8 cellular contexts compared by ENCODE assay signal in the genomic region with DNA sequence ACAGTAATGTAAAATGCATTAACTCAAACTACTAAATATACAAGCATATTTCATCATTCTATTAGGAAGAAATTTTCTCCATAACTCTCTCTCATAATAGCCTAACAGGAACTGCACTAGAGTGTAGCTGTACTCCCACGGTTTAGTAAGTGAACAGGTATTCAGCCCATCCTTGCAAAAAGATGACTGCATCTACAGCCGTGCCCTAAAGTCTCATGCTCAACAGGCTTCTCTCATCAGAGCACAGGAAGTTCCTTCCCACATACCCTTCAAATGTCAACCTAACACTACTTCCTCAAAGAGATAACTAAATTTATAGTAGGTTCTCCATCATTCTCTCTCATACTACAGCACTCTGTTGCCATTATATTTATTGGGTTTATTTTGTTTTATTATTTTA.
DNase-seq lines count a peak whose midpoint lies in the region; TF ChIP-seq lines count a peak whose summit lies in the region.

No MANE protein-coding gene starts in this region.

- peaks cover 49% of the 10 kb centered on the region for H3K4me1 ChIP-seq in GM23248 (ENCODE audit: insufficient read depth)
- H3K4me1 ChIP-seq in tibial nerve: no peaks in the 10 kb centered on the region
- no peaks in the 10 kb centered on the region for H3K4me1 ChIP-seq in stomach

- H3K9ac ChIP-seq in GM23248: peak overlapping the region; percentile 34; the same call in 1 of the 2 replicates

- H3K36me3 ChIP-seq in GM23248 (ENCODE audit: low read depth) (peaks cover 11% of the 10 kb centered on the region; the same call in 1 of the 2 replicates), WERI-Rb-1 (no peaks in the 10 kb centered on the region), tibial nerve (peaks cover 0 to 30% (median 0%) of the 10 kb centered on the region in 3 donors), stomach (peaks cover 0 to 8% (median 4%) of the 10 kb centered on the region in 4 donors)

- no peak for TF ChIP-seq CTCF in fibroblast of pulmonary artery (IDR thresholded peaks at IDR 0.05; ENCODE audit: low read length, missing control alignments)
- TF ChIP-seq CTCF in WERI-Rb-1 (IDR thresholded peaks at IDR 0.05; ENCODE audit: low read depth, low read length): no peak
- TF ChIP-seq CTCF in tibial nerve (IDR thresholded peaks at IDR 0.05): no peak
- TF ChIP-seq CTCF in stomach (IDR thresholded peaks at IDR 0.05): no peak

- H3K27ac ChIP-seq in GM23248 (peak overlapping the region; percentile 90), WERI-Rb-1 (no peak overlapping the region), tibial nerve (no peak overlapping the region), stomach (no peak overlapping the region)

- in situ Hi-C loops in GM23248 (cut with MboI): no loop called here

- peak; percentile 7 for DNase-seq in Ammon's horn (ENCODE audit: low spot score)
- peak; percentile 90 for DNase-seq in GM23248
- peak; percentile 91 for DNase-seq in SKM-1 treated with dmso at 0.1 percent for 144 hours (lab: John Stamatoyannopoulos, UW; ENCODE audit: unreplicated experiment)
- peak; percentile 93 for DNase-seq in fibroblast of pulmonary artery (ENCODE audit: low read depth)
- DNase-seq in WERI-Rb-1: no peak
- no peak for DNase-seq in tibial nerve (ENCODE audit: low spot score in 2 of 2)
- no peak for DNase-seq in stomach
- DNase-seq in NCI-H1694 treated with DMSO at 0.1 percent for 48 hours (lab: John Stamatoyannopoulos, UW): no peak

- peaks cover 58% of the 10 kb centered on the region for H3F3A ChIP-seq in GM23248 (ENCODE audit: insufficient read depth)

- H3K4me3 ChIP-seq in GM23248: no peak overlapping the region
- H3K4me3 ChIP-seq in fibroblast of pulmonary artery (replicated peaks; ENCODE audit: low read depth, low read length): no peak overlapping the region
- H3K4me3 ChIP-seq in WERI-Rb-1 (ENCODE audit: low read depth, low read length): no peak overlapping the region
- no peak overlapping the region for H3K4me3 ChIP-seq in tibial nerve
- H3K4me3 ChIP-seq in stomach: no peak overlapping the region

- H3K4me2 ChIP-seq in GM23248 (ENCODE audit: unreplicated experiment): peak overlapping the region; percentile 70

- H3K27me3 ChIP-seq in GM23248 (replicated peaks; ENCODE audit: insufficient read depth) (no peaks in the 10 kb centered on the region), WERI-Rb-1 (ENCODE audit: insufficient read depth, low read depth, severe bottlenecking) (no peaks in the 10 kb centered on the region), tibial nerve (no peaks in the 10 kb centered on the region), stomach (no peaks in the 10 kb centered on the region)

- TF ChIP-seq EP300 in tibial nerve (IDR thresholded peaks at IDR 0.05): no peak
- TF ChIP-seq EP300 in stomach (IDR thresholded peaks at IDR 0.05): no peak

- 5 to 26% methylated on average over 2 of the region's 2 CpGs for WGBS in GM23248 (ENCODE audit: low coverage in 1 of 2, low lambda C conversion rate in 2 of 2, missing lambda C conversion rate in 2 of 2), 2 experiments
- WGBS in tibial nerve, 2 donors: 70% methylated on average over 2 of the region's 2 CpGs
- WGBS in stomach, 5 donors: 43 to 68% (median 61%) methylated on average over 2 of the region's 2 CpGs

- intact Hi-C loops in stomach (cut with DNase I; ENCODE audit: low total_unique reads): no loop called here

- H4K20me1 ChIP-seq in GM23248 (ENCODE audit: insufficient read depth): no peaks in the 10 kb centered on the region

- H3K9me2 ChIP-seq in GM23248 (ENCODE audit: insufficient read depth): no peaks in the 10 kb centered on the region

- no peak overlapping the region for H2AFZ ChIP-seq in GM23248

- no peaks in the 10 kb centered on the region for H3K79me2 ChIP-seq in GM23248 (ENCODE audit: insufficient read depth)

- no peaks in the 10 kb centered on the region for H3K9me3 ChIP-seq in GM23248 (ENCODE audit: low read depth)
- no peaks in the 10 kb centered on the region for H3K9me3 ChIP-seq in WERI-Rb-1 (ENCODE audit: severe bottlenecking)
- peaks cover 0 to 15% (median 6%) of the 10 kb centered on the region in 4 donors for H3K9me3 ChIP-seq in tibial nerve
- H3K9me3 ChIP-seq in stomach: peaks cover 0 to 16% (median 4%) of the 10 kb centered on the region in 4 donors

- TF ChIP-seq POLR2A in tibial nerve (IDR thresholded peaks at IDR 0.05) (no peak), stomach (IDR thresholded peaks at IDR 0.05) (no peak)

Comparison
In these comparisons a context has a peak if more than half of its experiments do, and no peak if none do; other contexts are left out.
1. DNase-seq: peak in Ammon's horn (single experiment), GM23248 (single experiment), SKM-1 treated with dmso at 0.1 percent for 144 hours (single experiment) and fibroblast of pulmonary artery (single experiment); none in WERI-Rb-1 (single experiment), tibial nerve (0 of 2), stomach (single experiment) and NCI-H1694 treated with DMSO at 0.1 percent for 48 hours (single experiment).